In genomic region chr19:2761309-2761677, GRCh38 we compare ENCODE assay signal across 16 cellular contexts. TPM values are rescaled to one million over a fixed set of nuclear protein-coding genes. Genes with fewer than 3 reads are reported as not detected.
A peak's percentile ranks its signal among the peaks of the same experiment; 100 is the strongest.
DNase-seq lines count a peak whose midpoint lies in the region; ATAC-seq lines count a peak whose summit lies in the region.
"Had no signal": no experiment of that assay in that cellular context is flagged by ENCODE, and none has a peak within 500 bp of the region (broad histone marks: within the 10 kb centered on the region; RNA-seq: fewer than 3 reads in every experiment).

No MANE protein-coding gene starts in this region.

- DNase-seq in left ventricle myocardium superior (peak; percentile 27), left cardiac atrium (no peak), H7 (peak; percentile 58), NCI-H774 (lab: John Stamatoyannopoulos, UW) (no peak)
- DNase-seq: Caco-2; CD4-positive, CD25-positive, alpha-beta regulatory T cell; CD8-positive, alpha-beta T cell; DMS153; DND-41; HFFc6 had no signal

- H3K27me3 ChIP-seq in H7 (ENCODE audit: control insufficient read depth, insufficient read depth, low read length) = no peaks in the 10 kb centered on the region
- H3K27me3 ChIP-seq: BLaER1 had no signal

- no peak overlapping the region for H3K4me3 ChIP-seq in H7 (ENCODE audit: insufficient read depth, low read depth, low read length)
- H3K4me3 ChIP-seq: BLaER1, GM12878, GM23338, HAP-1 had no signal

- intact Hi-C loops in left ventricle myocardium superior (cut with micrococcal nuclease) = no loop called here
- intact Hi-C loops in left cardiac atrium (cut with DNase I) = no loop called here

- H3K36me3 ChIP-seq in H7 (replicated peaks; ENCODE audit: control insufficient read depth, insufficient read depth, low read length) = peaks cover 19% of the 10 kb centered on the region

- no peak for ATAC-seq in left ventricle myocardium superior
- no peak for ATAC-seq in left cardiac atrium
- peak; percentile 6 for ATAC-seq in esophagus mucosa
- ATAC-seq in HG02763 (IDR thresholded peaks at IDR 0.05; ENCODE audit: unreplicated experiment) = no peak
- ATAC-seq: CD8-positive, alpha-beta T cell; GM12878; GM23338 had no signal

RNA-seq across cellular contexts. Expression of gene SLC39A3, which starts 21.5 kb away (rescaled TPM):
- total RNA-seq in left ventricle myocardium superior (26.6 TPM), left cardiac atrium (10 to 100 TPM; 21.9 to 25.5 TPM), esophagus mucosa (21.0 TPM)
- total RNA-seq in H7 (2014; rRNA removed; shearing (Covaris generic)) = 42.5 and 45.8 TPM in 2 replicates

RNA-seq across cellular contexts. Expression of gene SGTA, which starts 21.8 kb away (rescaled TPM):
- total RNA-seq in left ventricle myocardium superior = 68.7 TPM
- 10 to 100 TPM; 52.5 to 88.1 TPM for total RNA-seq in left cardiac atrium
- 97.4 and 103 TPM in 2 replicates for total RNA-seq in H7 (2014; rRNA removed; shearing (Covaris generic))
- 32.4 TPM for total RNA-seq in esophagus mucosa

RNA-seq across cellular contexts. Expression of gene THOP1, which starts 24.0 kb away (rescaled TPM):
- 59.2 TPM for total RNA-seq in left ventricle myocardium superior
- 10 to 100 TPM; 48.4 to 74.5 TPM for total RNA-seq in left cardiac atrium
- 206 and 287 TPM in 2 replicates for total RNA-seq in H7 (2014; rRNA removed; shearing (Covaris generic))
- total RNA-seq in esophagus mucosa = 50.3 TPM

RNA-seq across cellular contexts. Expression of gene DIRAS1, which starts 40.1 kb away (rescaled TPM):
- total RNA-seq in left ventricle myocardium superior (241 TPM), left cardiac atrium (100 to 1,000 TPM; 108 to 211 TPM), esophagus mucosa (1.00 TPM)
- 8.2 and 12.2 TPM in 2 replicates for total RNA-seq in H7 (2014; rRNA removed; shearing (Covaris generic))
- total RNA-seq: CD4-positive, CD25-positive, alpha-beta regulatory T cell had no signal

RNA-seq across cellular contexts. Expression of gene ZNF554, which starts 58.4 kb away (rescaled TPM):
- 4.7 TPM for total RNA-seq in left ventricle myocardium superior
- 1 to 10 TPM; 4.1 to 4.8 TPM for total RNA-seq in left cardiac atrium
- total RNA-seq in H7 (2014; rRNA removed; shearing (Covaris generic)) = 5.3 and 6.8 TPM in 2 replicates
- total RNA-seq in esophagus mucosa = 2.7 TPM

Comparison
In these comparisons a context has a peak if more than half of its experiments do, and no peak if none do; other contexts are left out.
1. DNase-seq: peak in left ventricle myocardium superior (single experiment) and H7 (single experiment); none in left cardiac atrium (single experiment) and NCI-H774 (single experiment).